Comparison of ENCODE assay signal across 10 cellular contexts in genomic region chr3:13025090-13025489, GRCh38. TPM values are rescaled to one million over a fixed set of nuclear protein-coding genes. Genes with fewer than 3 reads are reported as not detected.
DNase-seq lines count a peak whose midpoint lies in the region; ATAC-seq and TF ChIP-seq lines count a peak whose summit lies in the region.
"Had no signal": no experiment of that assay in that cellular context is flagged by ENCODE, and none has a peak within 500 bp of the region (broad histone marks: within the 10 kb centered on the region; RNA-seq: fewer than 3 reads in every experiment).

No MANE protein-coding gene starts in this region.

- no peak for ATAC-seq in GM19467 (IDR thresholded peaks at IDR 0.05; ENCODE audit: unreplicated experiment)

- peak; percentile 12 for DNase-seq in AG09319 (ENCODE audit: extremely low read depth, low read depth)
- DNase-seq in HT1080 (ENCODE audit: low read depth) = peak; percentile 73
- peak; percentile 42 to 77 for DNase-seq in cardiac fibroblast (ENCODE audit: low read depth in 2 of 2)
- DNase-seq in medulla oblongata (ENCODE audit: extremely low spot score) = peak; percentile 62
- DNase-seq in NCI-H2081 (lab: John Stamatoyannopoulos, UW) = no peak
- DNase-seq in middle frontal gyrus (ENCODE audit: extremely low spot score, low spot score) = no peak
- DNase-seq in stimulated activated CD4-positive, alpha-beta T cell treated with anti-CD3 and anti-CD28 coated beads, Interleukin-4, amount 100 ng/mL, for 4 hours = no peak

- TF ChIP-seq CTCF in AG09319 (IDR thresholded peaks at IDR 0.05; ENCODE audit: low read depth, low read length) (no peak), cardiac fibroblast (IDR thresholded peaks at IDR 0.05; ENCODE audit: low read depth, low read length) (no peak)

- H3K4me3 ChIP-seq in cardiac fibroblast (replicated peaks in 1 of 2; ENCODE audit: low read depth in 2 of 2, low read length in 2 of 2) = no peak overlapping the region
- H3K4me3 ChIP-seq: esophagus muscularis mucosa, ovary had no signal

RNA-seq across cellular contexts. Expression of gene IQSEC1, which starts 48.1 kb away (rescaled TPM):
- total RNA-seq in HT1080 (2014; rRNA removed; shearing (Covaris generic)) = 1.3 and 3.0 TPM in 2 replicates
- polyA plus RNA-seq in HT1080 (2015; cell fraction: cytosol; rRNA removed) = 0.88 and 1.4 TPM in 2 replicates
- polyA plus RNA-seq in HT1080 (2015; cell fraction: nucleus; rRNA removed) = 1.6 and 2.7 TPM in 2 replicates

Comparison
In these comparisons a context has a peak if more than half of its experiments do, and no peak if none do; other contexts are left out.
1. DNase-seq: peak in AG09319 (single experiment), HT1080 (single experiment), cardiac fibroblast (2 of 2) and medulla oblongata (single experiment); none in NCI-H2081 (0 of 2), middle frontal gyrus (single experiment) and stimulated activated CD4-positive, alpha-beta T cell treated with anti-CD3 and anti-CD28 coated beads, Interleukin-4, amount 100 ng/mL, for 4 hours (0 of 2).